In the genomic region with DNA sequence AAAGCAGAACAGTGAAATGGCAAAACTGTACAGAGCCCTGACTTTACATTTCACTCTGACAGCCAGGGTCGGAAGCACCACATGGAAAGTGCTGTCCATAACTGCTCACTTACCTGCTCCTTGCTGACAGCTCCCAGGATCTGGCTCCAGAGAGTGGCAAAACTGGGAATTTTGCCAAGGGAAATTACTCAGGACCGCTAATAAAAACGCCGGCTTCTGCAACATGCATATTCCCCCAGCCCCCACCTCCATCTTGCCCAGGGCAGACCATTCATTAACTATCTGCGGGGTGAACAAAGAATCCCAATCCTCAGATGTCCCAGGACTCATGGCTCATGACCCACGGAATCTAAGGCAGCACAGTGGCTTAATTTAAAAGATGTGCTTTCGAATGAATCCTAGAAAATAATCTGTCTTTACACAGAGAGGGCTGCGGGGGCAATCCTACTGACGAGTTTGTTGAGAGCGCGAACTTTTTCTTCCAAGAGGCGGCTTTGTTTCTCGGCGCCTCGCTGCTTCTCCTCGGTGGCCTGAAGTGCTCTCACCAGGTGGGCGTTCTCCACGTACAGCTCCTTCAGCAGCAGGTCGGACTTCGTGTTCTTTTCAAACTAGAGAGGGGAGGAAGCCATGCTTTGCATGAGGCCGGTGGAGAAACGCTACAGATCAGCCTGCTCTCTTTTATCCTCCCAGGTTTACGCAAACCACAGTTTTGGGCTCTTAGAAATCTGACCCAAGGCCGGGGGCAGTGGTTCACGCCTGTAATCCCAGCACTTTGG, we compare ENCODE assay signal across 13 cellular contexts. TPM values are rescaled to one million over a fixed set of nuclear protein-coding genes. Genes with fewer than 3 reads are reported as not detected.
DNase-seq lines count a peak whose midpoint lies in the region; ATAC-seq, FAIRE-seq and TF ChIP-seq lines count a peak whose summit lies in the region.
"Had no signal": no experiment of that assay in that cellular context is flagged by ENCODE, and none has a peak within 500 bp of the region (broad histone marks: within the 10 kb centered on the region; RNA-seq: fewer than 3 reads in every experiment).

No MANE protein-coding gene starts in this region.

- no peaks in the 10 kb centered on the region for H3K9me3 ChIP-seq in endothelial cell of umbilical vein (replicated peaks; ENCODE audit: control insufficient read depth, insufficient read depth, low read length)
- no peaks in the 10 kb centered on the region for H3K9me3 ChIP-seq in small intestine (ENCODE audit: control insufficient read depth, low read depth)
- H3K9me3 ChIP-seq: prostate gland had no signal

- no peaks in the 10 kb centered on the region for H3K79me2 ChIP-seq in endothelial cell of umbilical vein (ENCODE audit: control insufficient read depth, insufficient read depth, low read length)

- FAIRE-seq in endothelial cell of umbilical vein (lab: Jason Lieb, UNC) (peak; percentile 53), small intestine (lab: Jason Lieb, UNC) (no peak)
- FAIRE-seq: K562 had no signal

- no peak overlapping the region for H2AFZ ChIP-seq in endothelial cell of umbilical vein (ENCODE audit: low read depth, low read length)

- DNase-seq in Right ventricle myocardium superior: no peak
- DNase-seq in Right ventricle myocardium inferior (ENCODE audit: missing footprints): no peak
- DNase-seq in NCI-H2227 treated with DMSO at 0.1 percent for 48 hours (lab: John Stamatoyannopoulos, UW): peak; percentile 94
- peak; percentile 5 for DNase-seq in endothelial cell of umbilical vein (ENCODE audit: low read depth, low spot score)
- DNase-seq in small intestine: peak; percentile 2
- no peak for DNase-seq in effector CD8-positive, alpha-beta T cell (lab: John Stamatoyannopoulos, UW)
- no peak for DNase-seq in DMS153 treated with DMSO at 0.1 percent for 48 hours (lab: John Stamatoyannopoulos, UW; ENCODE audit: unreplicated experiment)
- DNase-seq: activated CD4-positive, alpha-beta T cell treated with anti-CD3 and anti-CD28 coated beads, Interleukin-2, amount 10 ng/mL, durations not matched to agents 24 days and 14 days; left colon had no signal

- no peak overlapping the region for H3K27ac ChIP-seq in endothelial cell of umbilical vein (ENCODE audit: insufficient read depth, low read depth, low read length)
- no peak overlapping the region for H3K27ac ChIP-seq in small intestine (ENCODE audit: low read depth in 1 of 2, low read length in 1 of 2)
- H3K27ac ChIP-seq: prostate gland had no signal

- TSS peak; percentile 83 for BruUV-seq in endothelial cell of umbilical vein (replicated peaks; lab: Mats Ljungman, UMichigan)

- TF ChIP-seq CTCF in endothelial cell of umbilical vein (IDR thresholded peaks at IDR 0.05; ENCODE audit: extremely low read depth in 1 of 2, insufficient read depth in 1 of 2, low read depth in 1 of 2, low read length in 2 of 2): no peak

- ATAC-seq in Right ventricle myocardium superior (ENCODE audit: poor library complexity): peak; percentile 74
- ATAC-seq in Right ventricle myocardium inferior: no peak
- no peak for ATAC-seq in HG02588 (IDR thresholded peaks at IDR 0.05; ENCODE audit: unreplicated experiment)
- ATAC-seq: activated naive CD4-positive, alpha-beta T cell treated with anti-CD3 and anti-CD28 coated beads, Interleukin-2, amount 50 U/mL, for 72 hours; left colon had no signal

- dilution Hi-C loops in endothelial cell of umbilical vein (cut with MboI; ENCODE audit: extremely low pct_ligation_motif_present, low sequenced_read_pairs): no loop called here

- intact Hi-C loops in Right ventricle myocardium superior (cut with DNase I): no loop called here
- intact Hi-C loops in Right ventricle myocardium inferior (cut with DNase I): no loop called here
- intact Hi-C loops in endothelial cell of umbilical vein (cut with micrococcal nuclease): no loop called here

- CTCF ChIA-PET in endothelial cell of umbilical vein (lab: Charles Lee): no interaction called here

- no peak for TF ChIP-seq POLR2A in endothelial cell of umbilical vein (IDR thresholded peaks at IDR 0.05; ENCODE audit: low read depth, low read length)

- POLR2A ChIA-PET in endothelial cell of umbilical vein (lab: Charles Lee): no interaction called here

- H3K4me1 ChIP-seq in endothelial cell of umbilical vein (ENCODE audit: control insufficient read depth, extremely low read depth, insufficient read depth, low read length) (no peaks in the 10 kb centered on the region), small intestine (ENCODE audit: control insufficient read depth in 2 of 2, insufficient read depth in 1 of 2, low read depth in 1 of 2, low read length in 1 of 2) (no peaks in the 10 kb centered on the region)
- H3K4me1 ChIP-seq: prostate gland had no signal

- no peaks in the 10 kb centered on the region for H4K20me1 ChIP-seq in endothelial cell of umbilical vein (replicated peaks; ENCODE audit: control insufficient read depth, extremely low read depth, insufficient read depth, low read length)

- H3K27me3 ChIP-seq in endothelial cell of umbilical vein (ENCODE audit: control insufficient read depth in 2 of 2, insufficient read depth in 2 of 2, low read length in 2 of 2) (no peaks in the 10 kb centered on the region), small intestine (ENCODE audit: control insufficient read depth in 2 of 2, insufficient read depth in 2 of 2, low read length in 2 of 2) (no peaks in the 10 kb centered on the region)

- peaks cover 3 to 16% of the 10 kb centered on the region in 2 experiments for H3K36me3 ChIP-seq in endothelial cell of umbilical vein (ENCODE audit: control insufficient read depth in 2 of 2, extremely low read depth in 1 of 2, insufficient read depth in 2 of 2, low read length in 2 of 2)
- no peaks in the 10 kb centered on the region for H3K36me3 ChIP-seq in small intestine (ENCODE audit: control insufficient read depth in 2 of 2, insufficient read depth in 2 of 2, low read length in 2 of 2)

- H3K4me2 ChIP-seq in endothelial cell of umbilical vein (ENCODE audit: insufficient read depth, low read length): no peak overlapping the region

- WGBS in small intestine, 3 donors: 85 to 88% (median 87%) methylated on average over 25 of the region's 25 CpGs

- no peaks in the 10 kb centered on the region for H3K9me1 ChIP-seq in endothelial cell of umbilical vein (replicated peaks; ENCODE audit: control insufficient read depth, extremely low read depth, insufficient read depth, low read length)

- no peak overlapping the region for H3K9ac ChIP-seq in endothelial cell of umbilical vein (replicated peaks; ENCODE audit: extremely low read depth, insufficient read depth, low read length)

- H3K4me3 ChIP-seq in endothelial cell of umbilical vein (replicated peaks in 1 of 3; ENCODE audit: insufficient read depth in 1 of 3, low read depth in 1 of 3, low read length in 3 of 3): no peak overlapping the region
- no peak overlapping the region for H3K4me3 ChIP-seq in small intestine (ENCODE audit: low read depth in 1 of 2, low read length in 2 of 2)
- H3K4me3 ChIP-seq: K562, prostate gland had no signal

TF ChIP-seq in endothelial cell of umbilical vein, 7 proteins besides CTCF, POLR2A, EP300 and RAD21:
- no peak for TF ChIP-seq EZH2 (IDR thresholded peaks at IDR 0.05; ENCODE audit: borderline replicate concordance, low read depth, low read length, severe bottlenecking)
- TF ChIP-seq, protein P1, sequence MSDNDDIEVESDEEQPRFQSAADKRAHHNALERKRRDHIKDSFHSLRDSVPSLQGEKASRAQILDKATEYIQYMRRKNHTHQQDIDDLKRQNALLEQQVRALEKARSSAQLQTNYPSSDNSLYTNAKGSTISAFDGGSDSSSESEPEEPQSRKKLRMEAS (IDR thresholded peaks at IDR 0.05; ENCODE audit: insufficient read depth, insufficient read length): no peak
- TF ChIP-seq GATA2 (IDR thresholded peaks at IDR 0.05; ENCODE audit: insufficient read depth, insufficient read length, low read depth, low read length): no peak
- no peak for TF ChIP-seq POLR2AphosphoS5 (IDR thresholded peaks at IDR 0.05; ENCODE audit: insufficient read depth, low read depth, low read length)
- no peak for TF ChIP-seq MYC (IDR thresholded peaks at IDR 0.05; ENCODE audit: low read depth, low read length)
TF ChIP-seq in endothelial cell of umbilical vein: peak in this region for 0.

RNA-seq across cellular contexts. Expression of a gene that starts 45.8 kb away (rescaled TPM):
- total RNA-seq in Right ventricle myocardium superior: 0.46 TPM
- total RNA-seq in Right ventricle myocardium inferior: 0.73 TPM
- total RNA-seq in endothelial cell of umbilical vein: 19.4 and 26.3 TPM in 2 replicates
- polyA plus RNA-seq in endothelial cell of umbilical vein: 6.4 and 8.2 TPM in 2 replicates
- 7.7 and 9.3 TPM in 2 replicates for polyA plus RNA-seq in endothelial cell of umbilical vein (2011; cell fraction: cytosol; rRNA removed)
- polyA plus RNA-seq in endothelial cell of umbilical vein (2011; cell fraction: nucleus; rRNA removed): 6.5 and 10.0 TPM in 2 replicates
- polyA plus RNA-seq in endothelial cell of umbilical vein (2012): 7.3 and 12.2 TPM in 2 replicates
- polyA minus RNA-seq in endothelial cell of umbilical vein: 6.9 and 9.3 TPM in 2 replicates
- polyA minus RNA-seq in endothelial cell of umbilical vein (2011; cell fraction: cytosol; rRNA and poly(A)+ RNA removed): 15.4 TPM
- polyA minus RNA-seq in endothelial cell of umbilical vein (2011; cell fraction: nucleus; rRNA and poly(A)+ RNA removed): 3.4 and 7.7 TPM in 2 replicates
- 1 to 10 TPM in 1 of 3 donors, under 1 TPM in 2; 0.81 to 7.8 (median 0.89) TPM for polyA plus RNA-seq in small intestine

Comparison
In these comparisons a context has a peak if more than half of its experiments do, and no peak if none do; other contexts are left out.
1. DNase-seq: peak in NCI-H2227 treated with DMSO at 0.1 percent for 48 hours (single experiment), endothelial cell of umbilical vein (single experiment) and small intestine (single experiment); none in Right ventricle myocardium superior (single experiment), Right ventricle myocardium inferior (single experiment), effector CD8-positive, alpha-beta T cell (single experiment) and DMS153 treated with DMSO at 0.1 percent for 48 hours (single experiment).
2. RNA of a gene that starts 45.8 kb away (total RNA-seq): 19.4 to 26.3 TPM in endothelial cell of umbilical vein; 0.73 TPM in Right ventricle myocardium inferior (single experiment) and 0.46 TPM in Right ventricle myocardium superior (single experiment); every median in the first group is over 10 times any median in the second.